ENCODE assay signal across 8 cellular contexts in genomic region chr10:132443605-132443997, GRCh38. TPM values are rescaled to one million over a fixed set of nuclear protein-coding genes. Genes with fewer than 3 reads are reported as not detected.
DNase-seq lines count a peak whose midpoint lies in the region; ATAC-seq, FAIRE-seq and TF ChIP-seq lines count a peak whose summit lies in the region.

No MANE protein-coding gene starts in this region.

- H3K36me3 ChIP-seq in OCI-LY7 (ENCODE audit: insufficient read depth, low read length) (no peaks in the 10 kb centered on the region), kidney (ENCODE audit: control insufficient read depth in 1 of 2, insufficient read depth in 2 of 2, low read length in 2 of 2) (no peaks in the 10 kb centered on the region), BE2C (no peaks in the 10 kb centered on the region)

- peak; percentile 33 for ATAC-seq in GM18907 (IDR thresholded peaks at IDR 0.05; ENCODE audit: unreplicated experiment)
- ATAC-seq in activated T-cell treated with anti-CD3 and anti-CD28 coated beads, Interleukin-2, amount 50 U/mL, for 4 hours, result peak; percentile 55 to 60
- ATAC-seq in stimulated activated effector memory CD8-positive, alpha-beta T cell treated with anti-CD3 and anti-CD28 coated beads, Interleukin-12 subunit alpha, Interleukin-12 subunit beta, amount 100 ng/mL, for 72 hours, result peak; percentile 51

- no peaks in the 10 kb centered on the region for H3K9me2 ChIP-seq in OCI-LY7 (ENCODE audit: insufficient read depth, low read length)

- TF ChIP-seq CTCF in OCI-LY7 (conservative IDR thresholded peaks at IDR 0.05; ENCODE audit: low read length) (peak; percentile 72), kidney (IDR thresholded peaks at IDR 0.05; ENCODE audit: borderline replicate concordance, extremely low read depth, insufficient read depth) (no peak), BE2C (IDR thresholded peaks at IDR 0.05; ENCODE audit: low read depth, low read length) (no peak)

- H3K27me3 Mint-ChIP-seq in activated T-cell treated with anti-CD3 and anti-CD28 coated beads, Interleukin-2, amount 50 U/mL, for 4 hours (ENCODE audit: low read depth), result no peaks in the 10 kb centered on the region

- POLR2A ChIA-PET in OCI-LY7 (lab: Charles Lee), result interaction anchor here (1.0 kb wide), 2 partner anchors 19 to 22 kb away, joined by 3 read pairs; no protein-coding TSS in a partner anchor

- no peak for FAIRE-seq in kidney (lab: Jason Lieb, UNC)

- H3K4me3 Mint-ChIP-seq in activated T-cell treated with anti-CD3 and anti-CD28 coated beads, Interleukin-2, amount 50 U/mL, for 4 hours, result no peak overlapping the region
- H3K4me3 Mint-ChIP-seq in stimulated activated effector memory CD8-positive, alpha-beta T cell treated with anti-CD3 and anti-CD28 coated beads, Interleukin-12 subunit alpha, Interleukin-12 subunit beta, amount 100 ng/mL, for 72 hours, result no peak overlapping the region

- H3K9me3 ChIP-seq in OCI-LY7 (ENCODE audit: low read length) (no peaks in the 10 kb centered on the region), kidney (ENCODE audit: control insufficient read depth in 1 of 2, low read length in 2 of 2) (no peaks in the 10 kb centered on the region), BE2C (no peaks in the 10 kb centered on the region; the same call in 1 of the 2 replicates)

- peak; percentile 70 for DNase-seq in OCI-LY7 (ENCODE audit: low spot score)
- DNase-seq in activated T-cell treated with anti-CD3 and anti-CD28 coated beads, Interleukin-2, amount 50 U/mL, for 4 hours, result peak; percentile 71
- DNase-seq in kidney, result peak; percentile 89
- DNase-seq in stimulated activated effector memory CD8-positive, alpha-beta T cell treated with anti-CD3 and anti-CD28 coated beads, Interleukin-12 subunit alpha, Interleukin-12 subunit beta, amount 100 ng/mL, for 72 hours (ENCODE audit: low spot score in 2 of 2), result peak; percentile 53 to 78
- DNase-seq in NCI-H1105 treated with DMSO at 0.1 percent for 48 hours (lab: John Stamatoyannopoulos, UW), result no peak
- no peak for DNase-seq in globus pallidus (ENCODE audit: low spot score)
- no peak for DNase-seq in BE2C

- CTCF ChIA-PET in OCI-LY7 (lab: Charles Lee; ENCODE audit: unreplicated experiment), result interaction anchor here (1.1 kb wide), 1 partner anchor 19 kb away, joined by 4 read pairs; no protein-coding TSS in a partner anchor

- H3K4me1 Mint-ChIP-seq in activated T-cell treated with anti-CD3 and anti-CD28 coated beads, Interleukin-2, amount 50 U/mL, for 4 hours (ENCODE audit: low read depth), result peaks cover 33% of the 10 kb centered on the region
- peaks cover 44% of the 10 kb centered on the region for H3K4me1 Mint-ChIP-seq in stimulated activated effector memory CD8-positive, alpha-beta T cell treated with anti-CD3 and anti-CD28 coated beads, Interleukin-12 subunit alpha, Interleukin-12 subunit beta, amount 100 ng/mL, for 72 hours

- H3K9me3 Mint-ChIP-seq in activated T-cell treated with anti-CD3 and anti-CD28 coated beads, Interleukin-2, amount 50 U/mL, for 4 hours, result no peaks in the 10 kb centered on the region
- H3K9me3 Mint-ChIP-seq in stimulated activated effector memory CD8-positive, alpha-beta T cell treated with anti-CD3 and anti-CD28 coated beads, Interleukin-12 subunit alpha, Interleukin-12 subunit beta, amount 100 ng/mL, for 72 hours, result no peaks in the 10 kb centered on the region

- no peaks in the 10 kb centered on the region for H3K27me3 ChIP-seq in BE2C

- no peak overlapping the region for H3K4me3 ChIP-seq in OCI-LY7 (ENCODE audit: low read depth, low read length, poor library complexity, severe bottlenecking)
- no peak overlapping the region for H3K4me3 ChIP-seq in kidney (ENCODE audit: low read length in 2 of 2)
- no peak overlapping the region for H3K4me3 ChIP-seq in BE2C (ENCODE audit: low read depth, low read length)

- BruUV-seq in OCI-LY7 (replicated peaks; lab: Mats Ljungman, UMichigan), result no TSS peak

- H3K9ac ChIP-seq in kidney (ENCODE audit: low read length in 2 of 2), result no peak overlapping the region

- no peaks in the 10 kb centered on the region for H4K20me1 ChIP-seq in OCI-LY7 (ENCODE audit: insufficient read depth, low read length)

- H3K27ac ChIP-seq in OCI-LY7 (ENCODE audit: low read depth, low read length, poor library complexity, severe bottlenecking) (peak overlapping the region; percentile 69), kidney (ENCODE audit: low read depth in 2 of 2, low read length in 2 of 2) (no peak overlapping the region)

- no peaks in the 10 kb centered on the region for H3K79me2 ChIP-seq in OCI-LY7 (ENCODE audit: insufficient read depth, low read depth, low read length)

- H3K36me3 Mint-ChIP-seq in activated T-cell treated with anti-CD3 and anti-CD28 coated beads, Interleukin-2, amount 50 U/mL, for 4 hours (ENCODE audit: insufficient read depth), result no peaks in the 10 kb centered on the region
- no peaks in the 10 kb centered on the region for H3K36me3 Mint-ChIP-seq in stimulated activated effector memory CD8-positive, alpha-beta T cell treated with anti-CD3 and anti-CD28 coated beads, Interleukin-12 subunit alpha, Interleukin-12 subunit beta, amount 100 ng/mL, for 72 hours

- H3K4me2 ChIP-seq in OCI-LY7 (ENCODE audit: low read length), result peak overlapping the region; percentile 31; the same call in 1 of the 2 replicates

- H3K4me1 ChIP-seq in OCI-LY7 (ENCODE audit: insufficient read depth, low read length, poor library complexity, severe bottlenecking) (peaks cover 45% of the 10 kb centered on the region), kidney (ENCODE audit: control insufficient read depth in 1 of 2, insufficient read depth in 1 of 2, low read depth in 1 of 2, low read length in 2 of 2) (peaks cover 0 to 16% of the 10 kb centered on the region in 2 donors), BE2C (peaks cover 11% of the 10 kb centered on the region; the same call in 1 of the 2 replicates)

- no peak overlapping the region; the same call in 1 of the 2 replicates for H2AFZ ChIP-seq in OCI-LY7 (ENCODE audit: low read length)

- H3K27ac Mint-ChIP-seq in stimulated activated effector memory CD8-positive, alpha-beta T cell treated with anti-CD3 and anti-CD28 coated beads, Interleukin-12 subunit alpha, Interleukin-12 subunit beta, amount 100 ng/mL, for 72 hours, result peak overlapping the region; percentile 92

- intact Hi-C loops in OCI-LY7 (cut with micrococcal nuclease; ENCODE audit: unreplicated experiment), result no loop called here
- intact Hi-C loops in kidney (cut with DNase I), result no loop called here

RNA-seq across cellular contexts. Expression of gene PWWP2B, which starts 46.6 kb away (rescaled TPM):
- total RNA-seq in OCI-LY7 (2014; rRNA removed; shearing (Covaris generic)), result 4.6 and 5.9 TPM in 2 replicates
- 9.4 and 10.6 TPM in 2 replicates for total RNA-seq in OCI-LY7 (2022)
- total RNA-seq in activated T-cell treated with anti-CD3 and anti-CD28 coated beads, Interleukin-2, amount 50 U/mL, for 4 hours, result 1 to 10 TPM; 3.3 to 4.3 (median 4.1) TPM
- 24.3 TPM for total RNA-seq in kidney
- 12.9 TPM for polyA plus RNA-seq in kidney (ENCODE audit: insufficient read depth, low read depth, low replicate concordance)
- 52.5 TPM for polyA plus RNA-seq in BE2C (2012; ENCODE audit: insufficient read depth, insufficient read length, low read depth)

Comparison
In these comparisons a context has a peak if more than half of its experiments do, and no peak if none do; other contexts are left out.
1. DNase-seq: peak in OCI-LY7 (single experiment), activated T-cell treated with anti-CD3 and anti-CD28 coated beads, Interleukin-2, amount 50 U/mL, for 4 hours (single experiment), kidney (single experiment) and stimulated activated effector memory CD8-positive, alpha-beta T cell treated with anti-CD3 and anti-CD28 coated beads, Interleukin-12 subunit alpha, Interleukin-12 subunit beta, amount 100 ng/mL, for 72 hours (2 of 2); none in NCI-H1105 treated with DMSO at 0.1 percent for 48 hours (single experiment), globus pallidus (single experiment) and BE2C (single experiment).
2. Peak in every context shown above with its lines, with median percentiles within 50 percentile points of each other: ATAC-seq.